In the genomic region with DNA sequence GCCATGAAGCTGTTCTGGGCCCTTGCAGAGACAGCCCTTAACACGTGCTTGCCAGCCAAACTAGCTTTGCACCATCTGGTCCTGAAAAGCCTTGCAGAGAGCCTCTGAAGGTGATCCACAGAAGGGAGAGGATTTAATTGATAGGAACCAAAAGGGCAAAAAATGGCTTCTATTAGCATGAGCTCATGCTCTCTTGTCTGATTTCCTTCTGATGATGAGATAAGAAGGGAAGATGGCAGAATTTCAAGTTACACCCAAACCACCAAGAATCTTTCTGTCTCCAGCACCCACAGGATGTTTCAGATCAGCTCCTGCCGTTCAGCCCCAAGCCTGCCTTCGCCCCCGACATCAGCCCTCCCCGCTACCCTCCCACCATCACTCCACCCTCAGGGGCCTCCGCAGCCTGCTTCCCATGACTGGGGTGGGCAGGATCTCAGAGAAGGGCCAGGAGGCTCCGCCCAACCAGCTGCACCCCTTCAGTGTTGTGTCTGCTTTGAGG, we compare ENCODE assay signal across 20 cellular contexts. TPM values are rescaled to one million over a fixed set of nuclear protein-coding genes. Genes with fewer than 3 reads are reported as not detected.
DNase-seq lines count a peak whose midpoint lies in the region; ATAC-seq and TF ChIP-seq lines count a peak whose summit lies in the region.
"Had no signal": no experiment of that assay in that cellular context is flagged by ENCODE, and none has a peak within 500 bp of the region (broad histone marks: within the 10 kb centered on the region; RNA-seq: fewer than 3 reads in every experiment).

No MANE protein-coding gene starts in this region.

- H3K27me3 ChIP-seq in suprapubic skin, result no peaks in the 10 kb centered on the region

- no peak for TF ChIP-seq POLR2A in suprapubic skin (IDR thresholded peaks at IDR 0.05)

- no peak overlapping the region for H3K4me3 ChIP-seq in choroid plexus epithelial cell (ENCODE audit: low read depth, low read length)
- H3K4me3 ChIP-seq in suprapubic skin, result no peak overlapping the region

- no peaks in the 10 kb centered on the region for H3K9me3 Mint-ChIP-seq in activated CD4-positive, alpha-beta T cell treated with anti-CD3 and anti-CD28 coated beads, Interleukin-2, amount 10 ng/mL, durations not matched to agents 24 days and 14 days
- H3K9me3 Mint-ChIP-seq: activated T-cell treated with anti-CD3 and anti-CD28 coated beads, Interleukin-2, amount 50 U/mL, for 4 hours; CD4-positive, alpha-beta T cell; central memory CD8-positive, alpha-beta T cell; effector memory CD8-positive, alpha-beta T cell; natural killer cell treated with Interleukin-12 subunit alpha and Interleukin-12 subunit beta and Interleukin-15 and Interleukin-18, amount 100 ng/mL, for 72 hours; stimulated activated memory B cell treated with anti-CD40 and anti-IgM and Interleukin-4, amounts not matched to agents 10 μg/mL and 1 μg/mL and 100 μg/mL, for 72 hours; type B pancreatic cell had no signal

- 32% methylated on average over 7 of the region's 7 CpGs for WGBS in suprapubic skin

- TF ChIP-seq EP300 in suprapubic skin (IDR thresholded peaks at IDR 0.05), result no peak

- peaks cover 8% of the 10 kb centered on the region for H3K27me3 Mint-ChIP-seq in activated CD4-positive, alpha-beta T cell treated with anti-CD3 and anti-CD28 coated beads, Interleukin-2, amount 10 ng/mL, durations not matched to agents 24 days and 14 days

- no peak for ATAC-seq in HG02852 (IDR thresholded peaks at IDR 0.05; ENCODE audit: unreplicated experiment)
- ATAC-seq: activated T-cell treated with anti-CD3 and anti-CD28 coated beads, Interleukin-2, amount 50 U/mL, for 4 hours; effector memory CD8-positive, alpha-beta T cell; natural killer cell treated with Interleukin-12 subunit alpha and Interleukin-12 subunit beta and Interleukin-15 and Interleukin-18, amount 100 ng/mL, for 72 hours; stimulated activated memory B cell treated with anti-CD40 and anti-IgM and Interleukin-4, amounts not matched to agents 10 μg/mL and 1 μg/mL and 100 μg/mL, for 72 hours had no signal

- no peak for TF ChIP-seq CTCF in choroid plexus epithelial cell (conservative IDR thresholded peaks at IDR 0.05; ENCODE audit: low read depth, low read length)
- no peak for TF ChIP-seq CTCF in suprapubic skin (IDR thresholded peaks at IDR 0.05)

- H3K4me1 ChIP-seq in suprapubic skin, result peaks cover 22% of the 10 kb centered on the region

- peak; percentile 43 for DNase-seq in activated effector memory CD4-positive, alpha-beta T cell treated with anti-CD3 and anti-CD28 coated beads, Interleukin-2, amount 50 U/mL, for 16 hours
- DNase-seq in activated effector memory CD4-positive, alpha-beta T cell treated with Interleukin-2 at 50 U/mL for 16 hours, result no peak
- DNase-seq in NCI-H2171 treated with DMSO at 0.1 percent for 48 hours (lab: John Stamatoyannopoulos, UW) (peak; percentile 98), choroid plexus epithelial cell (ENCODE audit: low read depth) (peak; percentile 20), suprapubic skin (ENCODE audit: low spot score in 2 of 2) (no peak), T-helper 1 cell (no peak)
- no peak for DNase-seq in activated CD4-positive, alpha-beta T cell treated with anti-CD3 and anti-CD28 coated beads, Interleukin-2, amount 10 ng/mL, durations not matched to agents 24 days and 14 days
- DNase-seq: activated T-cell treated with anti-CD3 and anti-CD28 coated beads, Interleukin-2, amount 50 U/mL, for 4 hours; CD4-positive, alpha-beta T cell; DMS79; effector memory CD8-positive, alpha-beta T cell; Karpas-422; NCI-H1417 treated with DMSO at 0.1 percent for 48 hours; NCI-H510A had no signal

- no peak overlapping the region for H3K4me3 Mint-ChIP-seq in activated CD4-positive, alpha-beta T cell treated with anti-CD3 and anti-CD28 coated beads, Interleukin-2, amount 10 ng/mL, durations not matched to agents 24 days and 14 days
- H3K4me3 Mint-ChIP-seq: activated T-cell treated with anti-CD3 and anti-CD28 coated beads, Interleukin-2, amount 50 U/mL, for 4 hours; CD4-positive, alpha-beta T cell; central memory CD8-positive, alpha-beta T cell; effector memory CD8-positive, alpha-beta T cell; natural killer cell treated with Interleukin-12 subunit alpha and Interleukin-12 subunit beta and Interleukin-15 and Interleukin-18, amount 100 ng/mL, for 72 hours; stimulated activated memory B cell treated with anti-CD40 and anti-IgM and Interleukin-4, amounts not matched to agents 10 μg/mL and 1 μg/mL and 100 μg/mL, for 72 hours; type B pancreatic cell had no signal

- H3K36me3 Mint-ChIP-seq in activated CD4-positive, alpha-beta T cell treated with anti-CD3 and anti-CD28 coated beads, Interleukin-2, amount 10 ng/mL, durations not matched to agents 24 days and 14 days (ENCODE audit: low read depth), result no peaks in the 10 kb centered on the region
- H3K36me3 Mint-ChIP-seq: natural killer cell treated with Interleukin-12 subunit alpha and Interleukin-12 subunit beta and Interleukin-15 and Interleukin-18, amount 100 ng/mL, for 72 hours; stimulated activated memory B cell treated with anti-CD40 and anti-IgM and Interleukin-4, amounts not matched to agents 10 μg/mL and 1 μg/mL and 100 μg/mL, for 72 hours; type B pancreatic cell had no signal

- H3K4me1 Mint-ChIP-seq in activated CD4-positive, alpha-beta T cell treated with anti-CD3 and anti-CD28 coated beads, Interleukin-2, amount 10 ng/mL, durations not matched to agents 24 days and 14 days, result peaks cover 4% of the 10 kb centered on the region
- H3K4me1 Mint-ChIP-seq: central memory CD8-positive, alpha-beta T cell; stimulated activated memory B cell treated with anti-CD40 and anti-IgM and Interleukin-4, amounts not matched to agents 10 μg/mL and 1 μg/mL and 100 μg/mL, for 72 hours had no signal

- no peak overlapping the region for H3K27ac Mint-ChIP-seq in activated CD4-positive, alpha-beta T cell treated with anti-CD3 and anti-CD28 coated beads, Interleukin-2, amount 10 ng/mL, durations not matched to agents 24 days and 14 days
- H3K27ac Mint-ChIP-seq: CD4-positive, alpha-beta T cell; effector memory CD8-positive, alpha-beta T cell; natural killer cell treated with Interleukin-12 subunit alpha and Interleukin-12 subunit beta and Interleukin-15 and Interleukin-18, amount 100 ng/mL, for 72 hours; stimulated activated memory B cell treated with anti-CD40 and anti-IgM and Interleukin-4, amounts not matched to agents 10 μg/mL and 1 μg/mL and 100 μg/mL, for 72 hours; type B pancreatic cell had no signal

- H3K36me3 ChIP-seq in suprapubic skin, result no peaks in the 10 kb centered on the region

- H3K27ac ChIP-seq in suprapubic skin, result peak overlapping the region; percentile 45

- intact Hi-C loops in activated CD4-positive, alpha-beta T cell treated with anti-CD3 and anti-CD28 coated beads, Interleukin-2, amount 10 ng/mL, durations not matched to agents 24 days and 14 days (cut with micrococcal nuclease), result no loop called here

- H3K9me3 ChIP-seq in suprapubic skin, result no peaks in the 10 kb centered on the region

RNA-seq across cellular contexts. Expression of a gene that starts 23.4 kb away (rescaled TPM):
- total RNA-seq in suprapubic skin, result 1 to 10 TPM; 1.9 to 7.9 (median 5.5) TPM
- 0.09 and 0.14 TPM in 2 replicates for total RNA-seq in activated CD4-positive, alpha-beta T cell treated with anti-CD3 and anti-CD28 coated beads, Interleukin-2, amount 10 ng/mL, durations not matched to agents 24 days and 14 days
- total RNA-seq: CD4-positive, alpha-beta T cell; lung microvascular endothelial cell had no signal

Comparison
In these comparisons a context has a peak if more than half of its experiments do, and no peak if none do; other contexts are left out.
1. DNase-seq: peak in activated effector memory CD4-positive, alpha-beta T cell treated with anti-CD3 and anti-CD28 coated beads, Interleukin-2, amount 50 U/mL, for 16 hours (single experiment), NCI-H2171 treated with DMSO at 0.1 percent for 48 hours (single experiment) and choroid plexus epithelial cell (single experiment); none in activated effector memory CD4-positive, alpha-beta T cell treated with Interleukin-2 at 50 U/mL for 16 hours (single experiment), suprapubic skin (0 of 2), activated CD4-positive, alpha-beta T cell treated with anti-CD3 and anti-CD28 coated beads, Interleukin-2, amount 10 ng/mL, durations not matched to agents 24 days and 14 days (single experiment) and T-helper 1 cell (0 of 5).